In genomic region chr7:2554654-2555053, GRCh38 we compare ENCODE assay signal across 8 cellular contexts. TPM values are rescaled to one million over a fixed set of nuclear protein-coding genes. Genes with fewer than 3 reads are reported as not detected.
DNase-seq lines count a peak whose midpoint lies in the region; ATAC-seq and TF ChIP-seq lines count a peak whose summit lies in the region.

No MANE protein-coding gene starts in this region.

- H2AFZ ChIP-seq in MM.1S (ENCODE audit: low read length) (peak overlapping the region; percentile 98; the same call in 1 of the 2 replicates), neural cell (ENCODE audit: low read depth, low read length) (no peak overlapping the region)

- no peaks in the 10 kb centered on the region for H3K9me3 ChIP-seq in MM.1S (replicated peaks; ENCODE audit: insufficient read depth, low read length)
- no peaks in the 10 kb centered on the region for H3K9me3 ChIP-seq in effector memory CD4-positive, alpha-beta T cell (ENCODE audit: control insufficient read depth, low read length)
- H3K9me3 ChIP-seq in neural cell (ENCODE audit: low read length): no peaks in the 10 kb centered on the region

- no peaks in the 10 kb centered on the region for H3K9me2 ChIP-seq in MM.1S (replicated peaks; ENCODE audit: insufficient read depth, low read length)
- H3K9me2 ChIP-seq in neural cell (ENCODE audit: insufficient read depth, low read length): no peaks in the 10 kb centered on the region

- DNase-seq in D341Med (ENCODE audit: low spot score): peak; percentile 39
- no peak for DNase-seq in MM.1S
- no peak for DNase-seq in effector memory CD4-positive, alpha-beta T cell
- DNase-seq in glomerular visceral epithelial cell (ENCODE audit: extremely low spot score): no peak
- no peak for DNase-seq in NCI-H2107 treated with DMSO at 0.1 percent for 48 hours (lab: John Stamatoyannopoulos, UW; ENCODE audit: unreplicated experiment)

- H3K4me3 ChIP-seq in MM.1S (ENCODE audit: low read length) (peak overlapping the region; percentile 86), neural cell (ENCODE audit: low read length) (peak overlapping the region; percentile 93)
- H3K4me3 ChIP-seq in effector memory CD4-positive, alpha-beta T cell (ENCODE audit: insufficient read depth, low read depth, low read length, poor library complexity, severe bottlenecking): peak overlapping the region; percentile 94

- ATAC-seq in HG02571 (IDR thresholded peaks at IDR 0.05; ENCODE audit: unreplicated experiment) (no peak), HG03520 (IDR thresholded peaks at IDR 0.05; ENCODE audit: unreplicated experiment) (no peak)

- H3K4me1 ChIP-seq in MM.1S (ENCODE audit: low read length): peaks cover 10% of the 10 kb centered on the region; the same call in 1 of the 2 replicates
- peaks cover 23% of the 10 kb centered on the region for H3K4me1 ChIP-seq in effector memory CD4-positive, alpha-beta T cell (ENCODE audit: control insufficient read depth, insufficient read depth, low read length, poor library complexity, severe bottlenecking)

- no peaks in the 10 kb centered on the region for H3K36me3 ChIP-seq in MM.1S (replicated peaks; ENCODE audit: insufficient read depth, low read length)
- no peaks in the 10 kb centered on the region for H3K36me3 ChIP-seq in effector memory CD4-positive, alpha-beta T cell (ENCODE audit: control insufficient read depth, insufficient read depth, low read length)
- no peaks in the 10 kb centered on the region for H3K36me3 ChIP-seq in neural cell (ENCODE audit: insufficient read depth, low read length)

- H3K27ac ChIP-seq in MM.1S (ENCODE audit: low read length) (no peak overlapping the region), neural cell (ENCODE audit: low read length) (no peak overlapping the region)
- H3K27ac ChIP-seq in effector memory CD4-positive, alpha-beta T cell (ENCODE audit: insufficient read depth, low read length, poor library complexity, severe bottlenecking): peak overlapping the region; percentile 98

- TF ChIP-seq CTCF in MM.1S (IDR thresholded peaks at IDR 0.05; ENCODE audit: low read length): no peak
- TF ChIP-seq CTCF in neural cell (IDR thresholded peaks at IDR 0.05; ENCODE audit: poor library complexity, severe bottlenecking): no peak

- H3K4me2 ChIP-seq in MM.1S (ENCODE audit: low read depth, low read length) (peak overlapping the region; percentile 81), neural cell (ENCODE audit: low read length) (peak overlapping the region; percentile 80)

- no peak for TF ChIP-seq EP300 in neural cell (conservative IDR thresholded peaks at IDR 0.05; ENCODE audit: poor library complexity, severe bottlenecking)

- no peak for TF ChIP-seq RAD21 in neural cell (conservative IDR thresholded peaks at IDR 0.05)

- no peaks in the 10 kb centered on the region for H4K20me1 ChIP-seq in MM.1S (ENCODE audit: insufficient read depth, low read length)
- no peaks in the 10 kb centered on the region for H4K20me1 ChIP-seq in neural cell (ENCODE audit: insufficient read depth)

- H3F3A ChIP-seq in MM.1S (ENCODE audit: insufficient read depth, low read length) (peaks cover 10% of the 10 kb centered on the region; the same call in 1 of the 2 replicates), neural cell (ENCODE audit: insufficient read depth, low read length, poor library complexity, severe bottlenecking) (no peaks in the 10 kb centered on the region)

- H3K79me2 ChIP-seq in MM.1S (ENCODE audit: low read length): peaks cover 29% of the 10 kb centered on the region
- H3K79me2 ChIP-seq in neural cell (replicated peaks; ENCODE audit: insufficient read depth, low read length): peaks cover 6% of the 10 kb centered on the region

- peak overlapping the region; percentile 100; the same call in 1 of the 2 replicates for H3K9ac ChIP-seq in MM.1S (ENCODE audit: low read length)
- peak overlapping the region; percentile 98 for H3K9ac ChIP-seq in neural cell (ENCODE audit: low read length)

- H3K27me3 ChIP-seq in MM.1S (replicated peaks; ENCODE audit: insufficient read depth, low read length) (no peaks in the 10 kb centered on the region), neural cell (ENCODE audit: insufficient read depth, low read depth, low read length) (no peaks in the 10 kb centered on the region)
- H3K27me3 ChIP-seq in effector memory CD4-positive, alpha-beta T cell (replicated peaks; ENCODE audit: control insufficient read depth, insufficient read depth, low read length, poor library complexity, severe bottlenecking): no peaks in the 10 kb centered on the region

TF ChIP-seq in neural cell, 6 proteins besides CTCF, POLR2A, EP300 and RAD21:
- TF ChIP-seq TAF1 (IDR thresholded peaks at IDR 0.05; ENCODE audit: low read depth) (no peak), EZH2 (IDR thresholded peaks at IDR 0.05; ENCODE audit: borderline replicate concordance, insufficient read depth, low read length, poor library complexity, severe bottlenecking) (no peak), SMC3 (conservative IDR thresholded peaks at IDR 0.05; ENCODE audit: poor library complexity) (no peak), REST (IDR thresholded peaks at IDR 0.05; ENCODE audit: borderline replicate concordance) (no peak), MXI1 (conservative IDR thresholded peaks at IDR 0.05; ENCODE audit: poor library complexity, severe bottlenecking) (no peak), POLR2AphosphoS5 (IDR thresholded peaks at IDR 0.05) (no peak)

RNA-seq across cellular contexts. Expression of gene BRAT1, which starts 0.7 kb away (rescaled TPM):
- 60.3 and 68.6 TPM in 2 replicates for polyA plus RNA-seq in neural cell
- polyA minus RNA-seq in neural cell: 24.8 and 30.9 TPM in 2 replicates

RNA-seq across cellular contexts. Expression of gene IQCE, which starts 4.1 kb away (rescaled TPM):
- 15.2 and 21.2 TPM in 2 replicates for polyA plus RNA-seq in neural cell
- polyA minus RNA-seq in neural cell: 32.5 and 37.3 TPM in 2 replicates

RNA-seq across cellular contexts. Expression of gene LFNG, which starts 35.1 kb away (rescaled TPM):
- 0.30 and 1.5 TPM in 2 replicates for polyA plus RNA-seq in neural cell
- polyA minus RNA-seq in neural cell: 0.49 TPM in 1 of 2 replicates, not detected in the other
